Comparison of ENCODE assay signal across 7 cellular contexts in genomic region chr13:83740622-83741021, GRCh38.
"Had no signal": no experiment of that assay in that cellular context is flagged by ENCODE, and none has a peak within 500 bp of the region (broad histone marks: within the 10 kb centered on the region; RNA-seq: fewer than 3 reads in every experiment).

No MANE protein-coding gene starts in this region.

- H3K4me3 ChIP-seq: GM12878 had no signal

- FAIRE-seq: GM12878, GM12891, GM12892, GM18507, GM19239 had no signal

- DNase-seq: GDM1, GF-D8 had no signal
